ENCODE assay signal across 19 cellular contexts in the genomic region with DNA sequence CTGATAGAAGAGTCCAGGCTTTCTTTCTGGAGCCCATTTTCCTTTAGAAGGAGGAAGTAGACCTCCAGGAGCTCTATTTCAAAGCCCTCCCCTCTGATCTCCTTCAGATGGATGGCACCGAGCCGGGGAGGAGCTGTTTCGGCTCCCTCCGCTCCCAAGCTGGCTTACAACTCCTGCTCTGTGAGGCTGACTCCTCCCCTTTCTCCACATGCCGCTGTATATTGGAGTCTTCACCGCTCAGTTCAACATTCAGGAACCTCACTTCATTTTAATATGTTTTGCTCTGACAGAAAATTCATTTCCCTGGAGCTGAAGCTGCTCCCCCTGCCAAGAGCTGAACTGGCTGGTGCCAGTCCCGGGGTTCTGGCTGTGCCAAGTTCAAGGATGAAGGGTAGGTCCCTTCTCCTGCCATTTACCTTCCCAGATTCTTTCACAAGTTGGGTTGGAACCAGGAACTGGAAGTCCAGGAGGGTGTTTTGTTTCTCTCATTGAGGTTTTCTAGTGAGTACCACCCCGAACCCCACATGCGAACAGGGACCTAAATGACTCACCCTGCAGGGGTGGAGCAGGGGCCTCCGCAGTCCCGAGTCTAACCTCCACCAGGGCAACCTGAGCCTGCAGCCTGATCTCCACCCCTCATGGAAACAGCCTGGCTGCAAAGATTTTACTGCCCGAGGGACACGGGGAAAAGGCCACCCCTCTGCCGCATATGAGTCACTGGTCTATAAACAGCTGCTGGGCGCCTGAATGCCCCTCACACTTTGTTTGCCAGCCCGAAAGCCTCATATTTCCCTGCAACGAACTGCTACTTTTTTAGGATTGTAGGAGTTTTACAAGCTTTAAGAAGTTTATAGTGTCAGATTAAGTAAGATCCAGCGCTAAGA.
DNase-seq lines count a peak whose midpoint lies in the region; ATAC-seq and TF ChIP-seq lines count a peak whose summit lies in the region.
"Had no signal": no experiment of that assay in that cellular context is flagged by ENCODE, and none has a peak within 500 bp of the region (broad histone marks: within the 10 kb centered on the region; RNA-seq: fewer than 3 reads in every experiment).

No MANE protein-coding gene starts in this region.

- no peak overlapping the region for H3K9ac ChIP-seq in HUES48 (ENCODE audit: low read depth, low read length)
- no peak overlapping the region for H3K9ac ChIP-seq in colonic mucosa (ENCODE audit: low read depth in 2 of 2, low read length in 2 of 2)

- peak overlapping the region in 2 of 3 experiments; percentile 11 for H3K4me3 Mint-ChIP-seq in nephron
- H3K4me3 Mint-ChIP-seq in activated naive CD8-positive, alpha-beta T cell treated with anti-CD3 and anti-CD28 coated beads, Interleukin-2, amount 50 U/mL, for 24 hours = no peak overlapping the region
- H3K4me3 Mint-ChIP-seq: activated naive CD8-positive, alpha-beta T cell; activated T-cell treated with anti-CD3 and anti-CD28 coated beads, Interleukin-2, amount 50 U/mL, for 72 hours; CD4-positive, CD25-positive, alpha-beta regulatory T cell; neural crest cell; stimulated activated naive CD8-positive, alpha-beta T cell treated with anti-CD3 and anti-CD28 coated beads, Interleukin-15, amount 100 ng/mL, for 72 hours had no signal

- no peaks in the 10 kb centered on the region for H3K9me3 Mint-ChIP-seq in nephron
- no peaks in the 10 kb centered on the region for H3K9me3 Mint-ChIP-seq in activated naive CD8-positive, alpha-beta T cell treated with anti-CD3 and anti-CD28 coated beads, Interleukin-2, amount 50 U/mL, for 24 hours
- H3K9me3 Mint-ChIP-seq: stimulated activated naive CD8-positive, alpha-beta T cell treated with anti-CD3 and anti-CD28 coated beads, Interleukin-15, amount 100 ng/mL, for 72 hours had no signal

- no peak for ATAC-seq in activated naive CD8-positive, alpha-beta T cell treated with anti-CD3 and anti-CD28 coated beads, Interleukin-2, amount 50 U/mL, for 24 hours
- ATAC-seq: activated T-cell treated with anti-CD3 and anti-CD28 coated beads, Interleukin-2, amount 50 U/mL, for 72 hours; stimulated activated naive CD8-positive, alpha-beta T cell treated with anti-CD3 and anti-CD28 coated beads, Interleukin-15, amount 100 ng/mL, for 72 hours had no signal

- no peaks in the 10 kb centered on the region for H3K4me1 Mint-ChIP-seq in nephron
- no peaks in the 10 kb centered on the region for H3K4me1 Mint-ChIP-seq in activated naive CD8-positive, alpha-beta T cell treated with anti-CD3 and anti-CD28 coated beads, Interleukin-2, amount 50 U/mL, for 24 hours
- H3K4me1 Mint-ChIP-seq: CD4-positive, CD25-positive, alpha-beta regulatory T cell; stimulated activated naive CD8-positive, alpha-beta T cell treated with anti-CD3 and anti-CD28 coated beads, Interleukin-15, amount 100 ng/mL, for 72 hours had no signal

- H3K4me1 ChIP-seq in HUES48 (ENCODE audit: control insufficient read depth, insufficient read depth, low read length) (peaks cover 16% of the 10 kb centered on the region), colonic mucosa (no peaks in the 10 kb centered on the region)

- H3K27me3 Mint-ChIP-seq in nephron (ENCODE audit: low read depth) = peaks cover 50% of the 10 kb centered on the region
- no peaks in the 10 kb centered on the region for H3K27me3 Mint-ChIP-seq in activated naive CD8-positive, alpha-beta T cell treated with anti-CD3 and anti-CD28 coated beads, Interleukin-2, amount 50 U/mL, for 24 hours
- H3K27me3 Mint-ChIP-seq: CD4-positive, CD25-positive, alpha-beta regulatory T cell; stimulated activated naive CD8-positive, alpha-beta T cell treated with anti-CD3 and anti-CD28 coated beads, Interleukin-15, amount 100 ng/mL, for 72 hours had no signal

- no peak overlapping the region for H3K27ac Mint-ChIP-seq in nephron
- H3K27ac Mint-ChIP-seq in activated naive CD8-positive, alpha-beta T cell treated with anti-CD3 and anti-CD28 coated beads, Interleukin-2, amount 50 U/mL, for 24 hours = no peak overlapping the region
- H3K27ac Mint-ChIP-seq: activated naive CD8-positive, alpha-beta T cell; activated T-cell treated with anti-CD3 and anti-CD28 coated beads, Interleukin-2, amount 50 U/mL, for 72 hours; CD4-positive, CD25-positive, alpha-beta regulatory T cell; stimulated activated naive CD8-positive, alpha-beta T cell treated with anti-CD3 and anti-CD28 coated beads, Interleukin-15, amount 100 ng/mL, for 72 hours had no signal

- no peaks in the 10 kb centered on the region for H3K9me3 ChIP-seq in HUES48 (ENCODE audit: control insufficient read depth, insufficient read depth, low read length)
- H3K9me3 ChIP-seq in colonic mucosa = no peaks in the 10 kb centered on the region
- H3K9me3 ChIP-seq: vagina had no signal

- no peak overlapping the region for H3K4me3 ChIP-seq in HUES48 (ENCODE audit: low read depth, low read length)
- no peak overlapping the region for H3K4me3 ChIP-seq in colonic mucosa

- no peaks in the 10 kb centered on the region for H3K36me3 Mint-ChIP-seq in nephron (ENCODE audit: low read depth)
- no peaks in the 10 kb centered on the region for H3K36me3 Mint-ChIP-seq in activated naive CD8-positive, alpha-beta T cell treated with anti-CD3 and anti-CD28 coated beads, Interleukin-2, amount 50 U/mL, for 24 hours (ENCODE audit: low read depth)
- H3K36me3 Mint-ChIP-seq: activated naive CD8-positive, alpha-beta T cell; CD4-positive, CD25-positive, alpha-beta regulatory T cell had no signal

- peaks cover 8% of the 10 kb centered on the region; the same call in 1 of the 2 replicates for H3K27me3 ChIP-seq in HUES48 (ENCODE audit: control insufficient read depth, insufficient read depth, low read length)
- no peaks in the 10 kb centered on the region for H3K27me3 ChIP-seq in colonic mucosa
- H3K27me3 ChIP-seq: vagina had no signal

- H3K36me3 ChIP-seq in HUES48 (ENCODE audit: control insufficient read depth, insufficient read depth, low read length) (no peaks in the 10 kb centered on the region), colonic mucosa (no peaks in the 10 kb centered on the region)
- H3K36me3 ChIP-seq: vagina had no signal

- DNase-seq in AG20443 (ENCODE audit: low spot score) (peak; percentile 21), colonic mucosa (peak; percentile 71), KG1 (lab: John Stamatoyannopoulos, UW) (no peak), germinal center (ENCODE audit: low spot score) (no peak)
- DNase-seq in activated T-cell treated with anti-CD3 and anti-CD28 coated beads, Interleukin-2, amount 50 U/mL, for 1 hour = no peak
- no peak for DNase-seq in activated naive CD8-positive, alpha-beta T cell treated with anti-CD3 and anti-CD28 coated beads, Interleukin-2, amount 50 U/mL, for 24 hours
- DNase-seq: ACHN; activated CD4-positive, alpha-beta T cell treated with anti-CD3 and anti-CD28 coated beads, Interleukin-2, amount 50 U/mL, for 48 hours; activated T-cell treated with anti-CD3 and anti-CD28 coated beads, Interleukin-2, amount 50 U/mL, for 72 hours; CD4-positive, CD25-positive, alpha-beta regulatory T cell; DMS79; NCI-H1092 treated with DMSO at 0.1 percent for 48 hours; stimulated activated naive CD8-positive, alpha-beta T cell treated with anti-CD3 and anti-CD28 coated beads, Interleukin-15, amount 100 ng/mL, for 72 hours; SW 1271 had no signal

- H3K27ac ChIP-seq in HUES48 (ENCODE audit: low read depth, low read length) = peak overlapping the region; percentile 18
- no peak overlapping the region for H3K27ac ChIP-seq in colonic mucosa
- H3K27ac ChIP-seq: vagina had no signal

- intact Hi-C loops in colonic mucosa (cut with DNase I) = no loop called here

- TF ChIP-seq CTCF in colonic mucosa (IDR thresholded peaks at IDR 0.05) = no peak
- no peak for TF ChIP-seq CTCF in nephron (IDR thresholded peaks at IDR 0.05; ENCODE audit: unreplicated experiment in 3 of 3)

Comparison
In these comparisons a context has a peak if more than half of its experiments do, and no peak if none do; other contexts are left out.
1. DNase-seq: peak in AG20443 (single experiment) and colonic mucosa (single experiment); none in activated T-cell treated with anti-CD3 and anti-CD28 coated beads, Interleukin-2, amount 50 U/mL, for 1 hour (single experiment), KG1 (single experiment), activated naive CD8-positive, alpha-beta T cell treated with anti-CD3 and anti-CD28 coated beads, Interleukin-2, amount 50 U/mL, for 24 hours (single experiment) and germinal center (single experiment).